In the genomic region with DNA sequence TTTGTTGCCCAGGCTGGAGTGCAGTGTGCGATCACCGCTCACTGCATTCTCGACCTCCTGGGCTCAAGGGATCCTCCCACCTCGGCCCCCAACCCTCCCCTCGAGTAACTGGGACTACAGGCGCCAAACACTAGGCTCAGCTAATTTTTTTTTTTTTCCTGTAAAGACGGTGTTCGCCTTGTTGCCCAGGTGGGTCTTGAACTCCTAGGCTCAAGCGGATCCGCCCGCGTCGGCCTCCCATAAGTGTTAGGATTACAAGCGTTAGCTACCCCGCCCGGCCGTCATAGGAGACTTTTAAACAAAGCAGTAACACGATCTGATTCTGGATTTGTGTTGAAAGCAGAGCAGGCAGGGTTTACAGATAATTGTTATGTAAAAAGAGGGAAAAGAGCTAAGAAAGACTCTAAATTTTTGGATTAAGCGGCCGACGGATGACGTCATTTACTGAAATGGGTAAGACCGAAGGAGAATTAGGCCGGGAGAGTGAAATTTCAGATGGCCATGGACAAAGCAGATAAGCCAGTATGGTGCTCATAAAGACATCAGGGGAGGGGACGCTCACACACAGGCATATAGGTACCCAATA, we compare ENCODE assay signal across 1 cellular context.
TF ChIP-seq lines count a peak whose summit lies in the region.

No MANE protein-coding gene starts in this region.

TF ChIP-seq in K562, 482 proteins besides CTCF, POLR2A, EP300 and RAD21 (continued from another document and continues in another):
- TF ChIP-seq, protein P1, sequence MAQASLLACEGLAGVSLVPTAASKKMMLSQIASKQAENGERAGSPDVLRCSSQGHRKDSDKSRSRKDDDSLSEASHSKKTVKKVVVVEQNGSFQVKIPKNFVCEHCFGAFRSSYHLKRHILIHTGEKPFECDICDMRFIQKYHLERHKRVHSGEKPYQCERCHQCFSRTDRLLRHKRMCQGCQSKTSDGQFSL (CRISPR knock-in tag; IDR thresholded peaks at IDR 0.05): no peak
- TF ChIP-seq, protein P1 (tag; IDR thresholded peaks at IDR 0.05): no peak
- TF ChIP-seq IRF1 (CRISPR knock-in tag; IDR thresholded peaks at IDR 0.05; ENCODE audit: borderline replicate concordance) (no peak), CBX2 (IDR thresholded peaks at IDR 0.05; ENCODE audit: insufficient read depth, low read length, poor library complexity, severe bottlenecking) (no peak), ATF2 (CRISPR knock-in tag; IDR thresholded peaks at IDR 0.05) (peak; percentile 45; the same call in 1 of the 2 replicates), ZNF174 (CRISPR knock-in tag; IDR thresholded peaks at IDR 0.05) (no peak), REST (CRISPR knock-in tag; IDR thresholded peaks at IDR 0.05; ENCODE audit: low read depth) (no peak), NFATC3 (IDR thresholded peaks at IDR 0.05) (no peak), KLF16 (IDR thresholded peaks at IDR 0.05) (no peak), DIDO1 (tag; IDR thresholded peaks at IDR 0.05; ENCODE audit: low read depth) (no peak), HNRNPUL1 (IDR thresholded peaks at IDR 0.05; ENCODE audit: low read length) (no peak), SMARCE1 (IDR thresholded peaks at IDR 0.05) (peak; percentile 64; the same call in 1 of the 2 replicates), ZFP91 (CRISPR knock-in tag; IDR thresholded peaks at IDR 0.05) (no peak), NCOA4 (IDR thresholded peaks at IDR 0.05; ENCODE audit: partially characterized antibody) (no peak), KLF10 (CRISPR knock-in tag; IDR thresholded peaks at IDR 0.05) (no peak), ARHGAP35 (IDR thresholded peaks at IDR 0.05; ENCODE audit: partially characterized antibody) (no peak), DPF2 (IDR thresholded peaks at IDR 0.05) (peak; percentile 85)
- TF ChIP-seq, protein P2, sequence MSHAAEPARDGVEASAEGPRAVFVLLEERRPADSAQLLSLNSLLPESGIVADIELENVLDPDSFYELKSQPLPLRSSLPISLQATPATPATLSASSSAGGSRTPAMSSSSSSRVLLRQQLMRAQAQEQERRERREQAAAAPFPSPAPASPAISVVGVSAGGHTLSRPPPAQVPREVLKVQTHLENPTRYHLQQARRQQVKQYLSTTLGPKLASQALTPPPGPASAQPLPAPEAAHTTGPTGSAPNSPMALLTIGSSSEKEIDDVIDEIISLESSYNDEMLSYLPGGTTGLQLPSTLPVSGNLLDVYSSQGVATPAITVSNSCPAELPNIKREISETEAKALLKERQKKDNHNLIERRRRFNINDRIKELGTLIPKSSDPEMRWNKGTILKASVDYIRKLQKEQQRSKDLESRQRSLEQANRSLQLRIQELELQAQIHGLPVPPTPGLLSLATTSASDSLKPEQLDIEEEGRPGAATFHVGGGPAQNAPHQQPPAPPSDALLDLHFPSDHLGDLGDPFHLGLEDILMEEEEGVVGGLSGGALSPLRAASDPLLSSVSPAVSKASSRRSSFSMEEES (CRISPR knock-in tag; IDR thresholded peaks at IDR 0.05): no peak
- TF ChIP-seq, protein P3, sequence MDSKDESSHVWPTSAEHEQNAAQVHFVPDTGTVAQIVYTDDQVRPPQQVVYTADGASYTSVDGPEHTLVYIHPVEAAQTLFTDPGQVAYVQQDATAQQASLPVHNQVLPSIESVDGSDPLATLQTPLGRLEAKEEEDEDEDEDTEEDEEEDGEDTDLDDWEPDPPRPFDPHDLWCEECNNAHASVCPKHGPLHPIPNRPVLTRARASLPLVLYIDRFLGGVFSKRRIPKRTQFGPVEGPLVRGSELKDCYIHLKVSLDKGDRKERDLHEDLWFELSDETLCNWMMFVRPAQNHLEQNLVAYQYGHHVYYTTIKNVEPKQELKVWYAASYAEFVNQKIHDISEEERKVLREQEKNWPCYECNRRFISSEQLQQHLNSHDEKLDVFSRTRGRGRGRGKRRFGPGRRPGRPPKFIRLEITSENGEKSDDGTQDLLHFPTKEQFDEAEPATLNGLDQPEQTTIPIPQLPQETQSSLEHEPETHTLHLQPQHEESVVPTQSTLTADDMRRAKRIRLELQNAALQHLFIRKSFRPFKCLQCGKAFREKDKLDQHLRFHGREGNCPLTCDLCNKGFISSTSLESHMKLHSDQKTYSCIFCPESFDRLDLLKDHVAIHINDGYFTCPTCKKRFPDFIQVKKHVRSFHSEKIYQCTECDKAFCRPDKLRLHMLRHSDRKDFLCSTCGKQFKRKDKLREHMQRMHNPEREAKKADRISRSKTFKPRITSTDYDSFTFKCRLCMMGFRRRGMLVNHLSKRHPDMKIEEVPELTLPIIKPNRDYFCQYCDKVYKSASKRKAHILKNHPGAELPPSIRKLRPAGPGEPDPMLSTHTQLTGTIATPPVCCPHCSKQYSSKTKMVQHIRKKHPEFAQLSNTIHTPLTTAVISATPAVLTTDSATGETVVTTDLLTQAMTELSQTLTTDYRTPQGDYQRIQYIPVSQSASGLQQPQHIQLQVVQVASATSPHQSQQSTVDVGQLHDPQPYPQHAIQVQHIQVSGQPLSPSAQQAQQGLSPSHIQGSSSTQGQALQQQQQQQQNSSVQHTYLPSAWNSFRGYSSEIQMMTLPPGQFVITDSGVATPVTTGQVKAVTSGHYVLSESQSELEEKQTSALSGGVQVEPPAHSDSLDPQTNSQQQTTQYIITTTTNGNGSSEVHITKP (IDR thresholded peaks at IDR 0.05; ENCODE audit: partially characterized antibody): no peak
- TF ChIP-seq, protein P4, sequence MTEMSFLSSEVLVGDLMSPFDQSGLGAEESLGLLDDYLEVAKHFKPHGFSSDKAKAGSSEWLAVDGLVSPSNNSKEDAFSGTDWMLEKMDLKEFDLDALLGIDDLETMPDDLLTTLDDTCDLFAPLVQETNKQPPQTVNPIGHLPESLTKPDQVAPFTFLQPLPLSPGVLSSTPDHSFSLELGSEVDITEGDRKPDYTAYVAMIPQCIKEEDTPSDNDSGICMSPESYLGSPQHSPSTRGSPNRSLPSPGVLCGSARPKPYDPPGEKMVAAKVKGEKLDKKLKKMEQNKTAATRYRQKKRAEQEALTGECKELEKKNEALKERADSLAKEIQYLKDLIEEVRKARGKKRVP (CRISPR knock-in tag; IDR thresholded peaks at IDR 0.05): no peak
- TF ChIP-seq, protein P5, sequence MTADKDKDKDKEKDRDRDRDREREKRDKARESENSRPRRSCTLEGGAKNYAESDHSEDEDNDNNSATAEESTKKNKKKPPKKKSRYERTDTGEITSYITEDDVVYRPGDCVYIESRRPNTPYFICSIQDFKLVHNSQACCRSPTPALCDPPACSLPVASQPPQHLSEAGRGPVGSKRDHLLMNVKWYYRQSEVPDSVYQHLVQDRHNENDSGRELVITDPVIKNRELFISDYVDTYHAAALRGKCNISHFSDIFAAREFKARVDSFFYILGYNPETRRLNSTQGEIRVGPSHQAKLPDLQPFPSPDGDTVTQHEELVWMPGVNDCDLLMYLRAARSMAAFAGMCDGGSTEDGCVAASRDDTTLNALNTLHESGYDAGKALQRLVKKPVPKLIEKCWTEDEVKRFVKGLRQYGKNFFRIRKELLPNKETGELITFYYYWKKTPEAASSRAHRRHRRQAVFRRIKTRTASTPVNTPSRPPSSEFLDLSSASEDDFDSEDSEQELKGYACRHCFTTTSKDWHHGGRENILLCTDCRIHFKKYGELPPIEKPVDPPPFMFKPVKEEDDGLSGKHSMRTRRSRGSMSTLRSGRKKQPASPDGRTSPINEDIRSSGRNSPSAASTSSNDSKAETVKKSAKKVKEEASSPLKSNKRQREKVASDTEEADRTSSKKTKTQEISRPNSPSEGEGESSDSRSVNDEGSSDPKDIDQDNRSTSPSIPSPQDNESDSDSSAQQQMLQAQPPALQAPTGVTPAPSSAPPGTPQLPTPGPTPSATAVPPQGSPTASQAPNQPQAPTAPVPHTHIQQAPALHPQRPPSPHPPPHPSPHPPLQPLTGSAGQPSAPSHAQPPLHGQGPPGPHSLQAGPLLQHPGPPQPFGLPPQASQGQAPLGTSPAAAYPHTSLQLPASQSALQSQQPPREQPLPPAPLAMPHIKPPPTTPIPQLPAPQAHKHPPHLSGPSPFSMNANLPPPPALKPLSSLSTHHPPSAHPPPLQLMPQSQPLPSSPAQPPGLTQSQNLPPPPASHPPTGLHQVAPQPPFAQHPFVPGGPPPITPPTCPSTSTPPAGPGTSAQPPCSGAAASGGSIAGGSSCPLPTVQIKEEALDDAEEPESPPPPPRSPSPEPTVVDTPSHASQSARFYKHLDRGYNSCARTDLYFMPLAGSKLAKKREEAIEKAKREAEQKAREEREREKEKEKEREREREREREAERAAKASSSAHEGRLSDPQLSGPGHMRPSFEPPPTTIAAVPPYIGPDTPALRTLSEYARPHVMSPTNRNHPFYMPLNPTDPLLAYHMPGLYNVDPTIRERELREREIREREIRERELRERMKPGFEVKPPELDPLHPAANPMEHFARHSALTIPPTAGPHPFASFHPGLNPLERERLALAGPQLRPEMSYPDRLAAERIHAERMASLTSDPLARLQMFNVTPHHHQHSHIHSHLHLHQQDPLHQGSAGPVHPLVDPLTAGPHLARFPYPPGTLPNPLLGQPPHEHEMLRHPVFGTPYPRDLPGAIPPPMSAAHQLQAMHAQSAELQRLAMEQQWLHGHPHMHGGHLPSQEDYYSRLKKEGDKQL (CRISPR knock-in tag; IDR thresholded peaks at IDR 0.05; ENCODE audit: borderline replicate concordance): no peak
- TF ChIP-seq, protein P6, sequence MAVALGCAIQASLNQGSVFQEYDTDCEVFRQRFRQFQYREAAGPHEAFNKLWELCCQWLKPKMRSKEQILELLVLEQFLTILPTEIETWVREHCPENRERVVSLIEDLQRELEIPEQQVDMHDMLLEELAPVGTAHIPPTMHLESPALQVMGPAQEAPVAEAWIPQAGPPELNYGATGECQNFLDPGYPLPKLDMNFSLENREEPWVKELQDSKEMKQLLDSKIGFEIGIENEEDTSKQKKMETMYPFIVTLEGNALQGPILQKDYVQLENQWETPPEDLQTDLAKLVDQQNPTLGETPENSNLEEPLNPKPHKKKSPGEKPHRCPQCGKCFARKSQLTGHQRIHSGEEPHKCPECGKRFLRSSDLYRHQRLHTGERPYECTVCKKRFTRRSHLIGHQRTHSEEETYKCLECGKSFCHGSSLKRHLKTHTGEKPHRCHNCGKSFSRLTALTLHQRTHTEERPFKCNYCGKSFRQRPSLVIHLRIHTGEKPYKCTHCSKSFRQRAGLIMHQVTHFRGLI (CRISPR knock-in tag; IDR thresholded peaks at IDR 0.05): no peak
